ENCODE assay signal across 18 cellular contexts in the genomic region with DNA sequence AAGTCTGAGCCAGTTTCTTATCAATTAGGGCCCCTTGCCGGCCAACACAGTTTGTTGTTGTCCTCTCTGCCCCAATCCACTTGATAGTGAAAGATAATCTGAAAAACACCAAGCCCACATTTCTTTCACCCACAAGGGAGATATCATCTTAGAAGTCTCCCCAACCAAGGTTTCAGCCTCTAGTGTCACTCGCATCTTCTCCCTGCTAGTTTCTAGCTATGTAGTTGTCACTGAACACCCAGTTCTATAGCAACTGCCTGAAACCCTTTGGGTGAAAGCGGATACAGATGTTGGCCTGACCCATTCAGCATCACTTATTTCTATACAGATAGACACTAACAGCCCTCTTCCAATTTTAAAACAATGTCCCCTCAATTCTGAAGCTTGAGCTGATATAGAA.
DNase-seq lines count a peak whose midpoint lies in the region; ATAC-seq and TF ChIP-seq lines count a peak whose summit lies in the region.
"Had no signal": no experiment of that assay in that cellular context is flagged by ENCODE, and none has a peak within 500 bp of the region (broad histone marks: within the 10 kb centered on the region; RNA-seq: fewer than 3 reads in every experiment).

No MANE protein-coding gene starts in this region.

- ATAC-seq in GM18498 (IDR thresholded peaks at IDR 0.05; ENCODE audit: unreplicated experiment) (peak; percentile 82), GM19351 (IDR thresholded peaks at IDR 0.05; ENCODE audit: unreplicated experiment) (peak; percentile 42), HG03521 (IDR thresholded peaks at IDR 0.05; ENCODE audit: unreplicated experiment) (peak; percentile 46), HG03442 (IDR thresholded peaks at IDR 0.05; ENCODE audit: unreplicated experiment) (no peak), HG03095 (IDR thresholded peaks at IDR 0.05; ENCODE audit: unreplicated experiment) (no peak), GM21381 (IDR thresholded peaks at IDR 0.05; ENCODE audit: unreplicated experiment) (no peak)
- ATAC-seq: CD8-positive, alpha-beta T cell; K562 had no signal

- no peak for TF ChIP-seq POLR2A in erythroblast (IDR thresholded peaks at IDR 0.05; ENCODE audit: low read length)

- DNase-seq in erythroblast (lab: John Stamatoyannopoulos, UW): peak; percentile 0 to 52
- no peak for DNase-seq in activated effector memory CD4-positive, alpha-beta T cell treated with anti-CD3 and anti-CD28 coated beads, Interleukin-2, amount 50 U/mL, for 16 hours
- DNase-seq: 8988T; CD8-positive, alpha-beta T cell; COR-L47; DMS 273 treated with DMSO at 0.1 percent for 48 hours; DMS53; DND-41; EL; GM23248; IMR-90 had no signal

Comparison
In these comparisons a context has a peak if more than half of its experiments do, and no peak if none do; other contexts are left out.
1. ATAC-seq: peak in GM18498 (single experiment), GM19351 (single experiment) and HG03521 (single experiment); none in HG03442 (single experiment), HG03095 (single experiment) and GM21381 (single experiment).